In the genomic region with DNA sequence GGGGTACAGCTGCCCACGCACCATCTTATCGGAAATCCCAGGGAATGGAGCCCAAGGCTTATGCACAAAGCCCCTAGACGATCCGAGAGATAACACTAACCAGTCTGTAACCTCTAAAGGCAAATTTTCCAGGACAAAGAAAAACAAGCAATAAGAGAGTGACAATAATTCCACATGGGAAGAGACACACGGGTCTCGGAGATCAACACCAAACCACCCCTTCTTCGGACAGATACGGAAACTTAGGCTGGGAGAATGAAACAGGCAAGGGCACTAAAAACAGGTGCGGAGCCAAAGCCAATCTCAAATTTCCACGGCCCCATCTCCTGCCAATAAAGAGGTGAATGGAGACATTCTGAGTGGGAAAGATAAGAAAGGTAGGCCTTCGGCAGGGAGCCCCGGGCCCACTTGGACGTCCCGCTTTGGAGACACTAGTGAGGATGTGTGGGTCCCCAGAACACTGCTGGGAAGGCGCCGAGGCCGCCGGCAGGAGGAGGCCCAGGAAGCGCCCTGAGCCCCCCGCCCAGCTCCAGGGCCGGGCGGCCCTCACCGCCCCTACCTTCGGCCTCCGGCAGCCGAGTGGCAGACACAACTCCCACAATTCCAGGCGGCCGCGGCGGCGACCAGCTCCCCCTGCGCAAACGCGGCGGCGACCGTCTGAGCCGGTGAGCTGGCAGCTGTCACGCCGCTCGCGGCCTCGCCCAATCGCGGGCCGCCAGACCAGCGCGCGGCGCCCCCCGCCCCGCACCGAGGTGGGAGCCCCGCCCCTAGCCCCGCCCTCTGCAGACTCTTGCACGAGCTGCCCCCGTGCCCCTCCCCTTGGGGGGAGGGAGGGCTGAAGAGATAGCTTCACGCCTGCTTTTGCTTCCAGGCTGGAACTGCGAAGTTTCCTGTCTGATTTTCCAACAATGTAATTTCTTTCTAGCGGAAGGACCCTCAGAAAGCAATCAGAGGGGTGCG, we compare ENCODE assay signal across 8 cellular contexts. TPM values are rescaled to one million over a fixed set of nuclear protein-coding genes. Genes with fewer than 3 reads are reported as not detected.
DNase-seq lines count a peak whose midpoint lies in the region; ATAC-seq and TF ChIP-seq lines count a peak whose summit lies in the region.

A gene (minus strand): TSS at position 659 of the 960 bp plus-strand sequence. CDS start 70,525 bp downstream, outside the sequence.

- ATAC-seq in HG02759 (IDR thresholded peaks at IDR 0.05; ENCODE audit: unreplicated experiment) (peak; percentile 99), thoracic aorta (ENCODE audit: insufficient number of reproducible peaks, low FRiP score, low read depth) (peak; percentile 70)
- peak; percentile 100 for ATAC-seq in activated naive CD8-positive, alpha-beta T cell treated with anti-CD3 and anti-CD28 coated beads, Interleukin-2, amount 10 ng/mL, durations not matched to agents 7 days and 5 days (ENCODE audit: low read depth)

- no peaks in the 10 kb centered on the region for H3K9me3 ChIP-seq in SU-DHL-6 (ENCODE audit: insufficient read depth, low read length)
- no peaks in the 10 kb centered on the region for H3K9me3 ChIP-seq in thoracic aorta

- peaks cover 18% of the 10 kb centered on the region for H3K4me1 Mint-ChIP-seq in activated naive CD8-positive, alpha-beta T cell treated with anti-CD3 and anti-CD28 coated beads, Interleukin-2, amount 10 ng/mL, durations not matched to agents 7 days and 5 days
- H3K4me1 Mint-ChIP-seq in osteocyte (ENCODE audit: unreplicated experiment): peaks cover 18% of the 10 kb centered on the region

- H3K4me2 ChIP-seq in SU-DHL-6 (ENCODE audit: low read depth, low read length, poor library complexity, severe bottlenecking): peak within 1 kb of the TSS; percentile 100

- H3K27me3 ChIP-seq in SU-DHL-6 (ENCODE audit: low read length) (no peaks in the 10 kb centered on the region), thoracic aorta (replicated peaks; ENCODE audit: insufficient read depth) (no peaks in the 10 kb centered on the region)

- peaks cover 8% of the 10 kb centered on the region; the same call in 1 of the 2 replicates for H3F3A ChIP-seq in SU-DHL-6 (ENCODE audit: insufficient read depth)

- H3K27ac Mint-ChIP-seq in activated naive CD8-positive, alpha-beta T cell treated with anti-CD3 and anti-CD28 coated beads, Interleukin-2, amount 10 ng/mL, durations not matched to agents 7 days and 5 days: peak within 1 kb of the TSS; percentile 86
- peak within 1 kb of the TSS; percentile 95 for H3K27ac Mint-ChIP-seq in osteocyte (ENCODE audit: unreplicated experiment)

- H3K27ac ChIP-seq in SU-DHL-6 (ENCODE audit: low read depth, low read length): peak within 1 kb of the TSS; percentile 31
- peak within 1 kb of the TSS; percentile 89 to 93 for H3K27ac ChIP-seq in thoracic aorta

- H4K20me1 ChIP-seq in SU-DHL-6 (ENCODE audit: low read depth, low read length): no peaks in the 10 kb centered on the region

- POLR2A ChIA-PET in activated naive CD8-positive, alpha-beta T cell treated with anti-CD3 and anti-CD28 coated beads, Interleukin-2, amount 10 ng/mL, durations not matched to agents 7 days and 5 days (lab: Charles Lee): interaction anchor here (0.6 to 1.9 kb wide), 10 partner anchors 8 to 623 kb away, joined by 3 to 7 read pairs (median 4); a partner anchor contains a TSS

- peak within 1 kb of the TSS; percentile 100 for H2AFZ ChIP-seq in SU-DHL-6 (ENCODE audit: low read depth, low read length, severe bottlenecking)

- H3K9ac ChIP-seq in SU-DHL-6 (ENCODE audit: low read length): peak within 1 kb of the TSS; percentile 91

- intact Hi-C loops in head of caudate nucleus (cut with DNase I): loop anchor here (10.0 kb wide), 1 partner anchor 253 kb away; no protein-coding TSS in a partner anchor

- H3K36me3 Mint-ChIP-seq in activated naive CD8-positive, alpha-beta T cell treated with anti-CD3 and anti-CD28 coated beads, Interleukin-2, amount 10 ng/mL, durations not matched to agents 7 days and 5 days: peaks cover 7% of the 10 kb centered on the region
- H3K36me3 Mint-ChIP-seq in osteocyte (ENCODE audit: unreplicated experiment): peaks cover 3% of the 10 kb centered on the region

- H3K4me1 ChIP-seq in thoracic aorta (ENCODE audit: control insufficient read depth in 1 of 2, low read depth in 2 of 2): peaks cover 7 to 24% of the 10 kb centered on the region in 2 donors

- H3K36me3 ChIP-seq in SU-DHL-6 (ENCODE audit: low read length) (no peaks in the 10 kb centered on the region), thoracic aorta (no peaks in the 10 kb centered on the region)

- H3K9me3 Mint-ChIP-seq in activated naive CD8-positive, alpha-beta T cell treated with anti-CD3 and anti-CD28 coated beads, Interleukin-2, amount 10 ng/mL, durations not matched to agents 7 days and 5 days: no peaks in the 10 kb centered on the region
- no peaks in the 10 kb centered on the region for H3K9me3 Mint-ChIP-seq in osteocyte (ENCODE audit: unreplicated experiment)

- TF ChIP-seq CTCF in GM12865 (IDR thresholded peaks at IDR 0.05; ENCODE audit: insufficient read depth, low read depth, low read length, missing control alignments) (no peak), SU-DHL-6 (IDR thresholded peaks at IDR 0.05; ENCODE audit: insufficient read depth, low read length, poor library complexity, severe bottlenecking) (no peak), osteocyte (IDR thresholded peaks at IDR 0.05) (no peak), thoracic aorta (IDR thresholded peaks at IDR 0.05) (no peak)

- DNase-seq in GM12865 (ENCODE audit: low read depth) (peak; percentile 98), NCI-H1417 (lab: John Stamatoyannopoulos, UW) (peak; percentile 93 to 96 (median 93)), head of caudate nucleus (peak; percentile 88 to 99 (median 97)), osteocyte (ENCODE audit: extremely low spot score, unreplicated experiment) (peak; percentile 99), thoracic aorta (ENCODE audit: low spot score) (peak; percentile 83)
- DNase-seq in activated naive CD8-positive, alpha-beta T cell treated with anti-CD3 and anti-CD28 coated beads, Interleukin-2, amount 10 ng/mL, durations not matched to agents 7 days and 5 days: peak; percentile 95

- no peaks in the 10 kb centered on the region for H3K9me2 ChIP-seq in SU-DHL-6 (replicated peaks; ENCODE audit: insufficient read depth, low read length)

- peak within 1 kb of the TSS; percentile 92 for H3K4me3 Mint-ChIP-seq in activated naive CD8-positive, alpha-beta T cell treated with anti-CD3 and anti-CD28 coated beads, Interleukin-2, amount 10 ng/mL, durations not matched to agents 7 days and 5 days
- peak within 1 kb of the TSS; percentile 89 for H3K4me3 Mint-ChIP-seq in osteocyte (ENCODE audit: unreplicated experiment)

- H3K79me2 ChIP-seq in SU-DHL-6 (ENCODE audit: insufficient read depth, low read length): peaks cover 17% of the 10 kb centered on the region

- H3K27me3 Mint-ChIP-seq in activated naive CD8-positive, alpha-beta T cell treated with anti-CD3 and anti-CD28 coated beads, Interleukin-2, amount 10 ng/mL, durations not matched to agents 7 days and 5 days: peaks cover 8% of the 10 kb centered on the region
- no peaks in the 10 kb centered on the region for H3K27me3 Mint-ChIP-seq in osteocyte (ENCODE audit: unreplicated experiment)

- peak within 1 kb of the TSS; percentile 92 for H3K4me3 ChIP-seq in GM12865 (ENCODE audit: low read depth, low read length)
- peak within 1 kb of the TSS; percentile 81 for H3K4me3 ChIP-seq in SU-DHL-6 (ENCODE audit: insufficient read depth, low read length, poor library complexity, severe bottlenecking)
- H3K4me3 ChIP-seq in thoracic aorta: peak within 1 kb of the TSS; percentile 96

RNA-seq across cellular contexts. Expression of the gene that starts here (rescaled TPM):
- total RNA-seq in activated naive CD8-positive, alpha-beta T cell treated with anti-CD3 and anti-CD28 coated beads, Interleukin-2, amount 10 ng/mL, durations not matched to agents 7 days and 5 days: 10 to 100 TPM; 13.5 to 15.8 TPM
- total RNA-seq in osteocyte (58.0 and 58.4 TPM in 2 replicates), thoracic aorta (10 to 100 TPM; 33.1 to 41.2 TPM)

Comparison
In these comparisons a context has a peak if more than half of its experiments do, and no peak if none do; other contexts are left out.
1. Peak in every context shown above with its lines: DNase-seq, ATAC-seq, H3K4me3 ChIP-seq and H3K27ac ChIP-seq.